13 cellular contexts compared by ENCODE assay signal in genomic region chr17:79793924-79794304, GRCh38. TPM values are rescaled to one million over a fixed set of nuclear protein-coding genes. Genes with fewer than 3 reads are reported as not detected.
DNase-seq lines count a peak whose midpoint lies in the region; ATAC-seq and TF ChIP-seq lines count a peak whose summit lies in the region.
"Had no signal": no experiment of that assay in that cellular context is flagged by ENCODE, and none has a peak within 500 bp of the region (broad histone marks: within the 10 kb centered on the region; RNA-seq: fewer than 3 reads in every experiment).

No MANE protein-coding gene starts in this region.

- H3K4me1 ChIP-seq in SK-N-SH (ENCODE audit: control insufficient read depth in 1 of 2, insufficient read depth in 2 of 2, low read depth in 1 of 2, low read length in 1 of 2) (peaks cover 19 to 51% of the 10 kb centered on the region in 2 experiments; a peak in 3 of 4 replicates), skeletal muscle satellite cell (ENCODE audit: control insufficient read depth, insufficient read depth, low read length) (peaks cover 38% of the 10 kb centered on the region)

- no peaks in the 10 kb centered on the region for H3K9me2 ChIP-seq in SK-N-SH

- TF ChIP-seq CTCF in SK-N-SH (IDR thresholded peaks at IDR 0.05) (no peak), fibroblast of the aortic adventitia (IDR thresholded peaks at IDR 0.05; ENCODE audit: insufficient read depth, low read length) (no peak)

- peak overlapping the region; percentile 2; the same call in 1 of the 2 replicates for H3K4me2 ChIP-seq in SK-N-SH
- peak overlapping the region; percentile 93 for H3K4me2 ChIP-seq in skeletal muscle satellite cell (ENCODE audit: low read length)

- no peak overlapping the region for H3K9ac ChIP-seq in SK-N-SH
- H3K9ac ChIP-seq in skeletal muscle satellite cell (ENCODE audit: low read depth, low read length), result no peak overlapping the region

- H3K27ac ChIP-seq in SK-N-SH (ENCODE audit: low read depth in 2 of 2, low read length in 1 of 2), result peak overlapping the region in 1 of 2 experiments; percentile 64; a peak in 1 of 4 replicates
- H3K27ac ChIP-seq: tibial nerve had no signal

- POLR2A ChIA-PET in SK-N-SH (lab: Yijun Ruan, JAX), result interaction anchor here (0.8 to 1.3 kb wide), 2 partner anchors 15 to 19 kb away, joined by 3 to 5 read pairs; no protein-coding TSS in a partner anchor

- TF ChIP-seq RAD21 in SK-N-SH (IDR thresholded peaks at IDR 0.05; ENCODE audit: low read length), result no peak

- H3K4me3 ChIP-seq in SK-N-SH (ENCODE audit: low read depth in 2 of 2, low read length in 1 of 2), result no peak overlapping the region; a peak in 1 of 4 replicates
- H3K4me3 ChIP-seq in fibroblast of the aortic adventitia (ENCODE audit: low read depth, low read length), result peak overlapping the region; percentile 60
- peak overlapping the region; percentile 70 for H3K4me3 ChIP-seq in skeletal muscle satellite cell (ENCODE audit: low read length)
- H3K4me3 ChIP-seq: GM12878 had no signal

- peaks cover 7% of the 10 kb centered on the region for H3F3A ChIP-seq in SK-N-SH (replicated peaks; ENCODE audit: insufficient read depth)

- H3K36me3 ChIP-seq in SK-N-SH (replicated peaks in 1 of 2; ENCODE audit: control insufficient read depth in 1 of 2, insufficient read depth in 2 of 2, low read length in 1 of 2) (peaks cover 0 to 24% of the 10 kb centered on the region in 2 experiments), skeletal muscle satellite cell (ENCODE audit: insufficient read depth, low read length) (no peaks in the 10 kb centered on the region)

- H3K79me2 ChIP-seq in SK-N-SH (ENCODE audit: insufficient read depth), result peaks cover 18% of the 10 kb centered on the region

- DNase-seq in SK-N-SH, result peak; percentile 94
- DNase-seq in NCI-H82 treated with DMSO at 0.1 percent for 48 hours (lab: John Stamatoyannopoulos, UW; ENCODE audit: unreplicated experiment), result peak; percentile 36
- DNase-seq in fibroblast of the aortic adventitia (ENCODE audit: low read depth), result no peak
- no peak for DNase-seq in effector CD8-positive, alpha-beta T cell (lab: John Stamatoyannopoulos, UW)
- DNase-seq in hippocampal formation (lab: John Stamatoyannopoulos, UW), result no peak
- DNase-seq: erythroblast, NCI-H510A treated with DMSO at 0.1 percent for 48 hours had no signal

- peaks cover 11% of the 10 kb centered on the region; the same call in 1 of the 2 replicates for H4K20me1 ChIP-seq in SK-N-SH (ENCODE audit: insufficient read depth)

- H3K27me3 ChIP-seq in SK-N-SH (ENCODE audit: insufficient read depth), result no peaks in the 10 kb centered on the region
- H3K27me3 ChIP-seq in skeletal muscle satellite cell (ENCODE audit: control insufficient read depth, insufficient read depth, low read length), result peaks cover 47% of the 10 kb centered on the region

- ATAC-seq in SK-N-SH treated with all-trans-retinoic acid at 6 μM for 48 hours (no peak), GM21737 (IDR thresholded peaks at IDR 0.05; ENCODE audit: unreplicated experiment) (no peak)
- ATAC-seq: activated naive CD4-positive, alpha-beta T cell treated with anti-CD3 and anti-CD28 coated beads, Interleukin-2, amount 50 U/mL, for 72 hours; GM12878 had no signal

- 61% methylated on average over 3 of the region's 3 CpGs for WGBS in SK-N-SH (ENCODE audit: low lambda C conversion rate)

- CTCF ChIA-PET in SK-N-SH (lab: Yijun Ruan, JAX), result interaction anchor here (0.7 to 9.7 kb wide), 11 partner anchors 9 to 298 kb away, joined by 3 to 146 read pairs (median 5); partner anchors contain the start of gene CBX4

- no peaks in the 10 kb centered on the region for H3K9me3 ChIP-seq in SK-N-SH
- H3K9me3 ChIP-seq in skeletal muscle satellite cell (replicated peaks; ENCODE audit: low read length), result no peaks in the 10 kb centered on the region
- H3K9me3 ChIP-seq: tibial nerve had no signal

- TF ChIP-seq EP300 in SK-N-SH (IDR thresholded peaks at IDR 0.05; ENCODE audit: borderline replicate concordance in 1 of 2, low read depth in 1 of 2, low read length in 1 of 2), result no peak

- H2AFZ ChIP-seq in SK-N-SH (ENCODE audit: low read depth), result no peak overlapping the region

TF ChIP-seq in SK-N-SH, 30 proteins besides CTCF, POLR2A, EP300 and RAD21:
- 0 out of 2 replicates have a peak, but pooled peaks have one; percentile 27 for TF ChIP-seq MXI1 (IDR thresholded peaks at IDR 0.05; ENCODE audit: low read depth, low read length)
- peak; percentile 66 for TF ChIP-seq RFX5 (IDR thresholded peaks at IDR 0.05; ENCODE audit: low read length)
- peak; percentile 50 for TF ChIP-seq CHD2 (IDR thresholded peaks at IDR 0.05; ENCODE audit: low read length, partially characterized antibody)
- no peak for TF ChIP-seq NRF1 (IDR thresholded peaks at IDR 0.05; ENCODE audit: low read depth, low read length)
- 0 out of 2 replicates have a peak, but pooled peaks have one; percentile 21 for TF ChIP-seq IRF3 (IDR thresholded peaks at IDR 0.05; ENCODE audit: low read depth, low read length)

TF ChIP-seq in SK-N-SH treated with all-trans-retinoic acid at 6 μM for 48 hours, 23 proteins besides CTCF, POLR2A, EP300 and RAD21 (continues in another document):
- TF ChIP-seq, protein P1, sequence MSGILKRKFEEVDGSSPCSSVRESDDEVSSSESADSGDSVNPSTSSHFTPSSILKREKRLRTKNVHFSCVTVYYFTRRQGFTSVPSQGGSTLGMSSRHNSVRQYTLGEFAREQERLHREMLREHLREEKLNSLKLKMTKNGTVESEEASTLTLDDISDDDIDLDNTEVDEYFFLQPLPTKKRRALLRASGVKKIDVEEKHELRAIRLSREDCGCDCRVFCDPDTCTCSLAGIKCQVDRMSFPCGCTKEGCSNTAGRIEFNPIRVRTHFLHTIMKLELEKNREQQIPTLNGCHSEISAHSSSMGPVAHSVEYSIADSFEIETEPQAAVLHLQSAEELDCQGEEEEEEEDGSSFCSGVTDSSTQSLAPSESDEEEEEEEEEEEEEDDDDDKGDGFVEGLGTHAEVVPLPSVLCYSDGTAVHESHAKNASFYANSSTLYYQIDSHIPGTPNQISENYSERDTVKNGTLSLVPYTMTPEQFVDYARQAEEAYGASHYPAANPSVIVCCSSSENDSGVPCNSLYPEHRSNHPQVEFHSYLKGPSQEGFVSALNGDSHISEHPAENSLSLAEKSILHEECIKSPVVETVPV (CRISPR knock-in tag; IDR thresholded peaks at IDR 0.05), result no peak
- no peak for TF ChIP-seq ZNF70 (CRISPR knock-in tag; IDR thresholded peaks at IDR 0.05)
- no peak for TF ChIP-seq TOX (CRISPR knock-in tag; IDR thresholded peaks at IDR 0.05; ENCODE audit: borderline replicate concordance)
- TF ChIP-seq ZFP30 (CRISPR knock-in tag; IDR thresholded peaks at IDR 0.05), result no peak
- no peak for TF ChIP-seq TCF4 (CRISPR knock-in tag; IDR thresholded peaks at IDR 0.05; ENCODE audit: borderline replicate concordance)
- no peak for TF ChIP-seq PATZ1 (CRISPR knock-in tag; IDR thresholded peaks at IDR 0.05; ENCODE audit: borderline replicate concordance)
- no peak for TF ChIP-seq CREB5 (CRISPR knock-in tag; IDR thresholded peaks at IDR 0.05; ENCODE audit: low read depth)
- no peak for TF ChIP-seq ZFP3 (CRISPR knock-in tag; IDR thresholded peaks at IDR 0.05)
- no peak for TF ChIP-seq ZNF565 (CRISPR knock-in tag; conservative IDR thresholded peaks at IDR 0.05; ENCODE audit: low read depth)
- no peak for TF ChIP-seq ESRRG (CRISPR knock-in tag; IDR thresholded peaks at IDR 0.05)
- no peak for TF ChIP-seq SNAI2 (CRISPR knock-in tag; IDR thresholded peaks at IDR 0.05)
- no peak for TF ChIP-seq CSDC2 (CRISPR knock-in tag; IDR thresholded peaks at IDR 0.05)

RNA-seq across cellular contexts. Expression of gene CBX8, which starts 3.0 kb away (rescaled TPM):
- 2.1 and 2.9 TPM in 2 replicates for polyA plus RNA-seq in SK-N-SH (2012; rRNA removed)
- 2.0 and 2.8 TPM in 2 replicates for polyA plus RNA-seq in SK-N-SH (2012; cell fraction: cytosol; rRNA removed)
- 6.1 and 6.5 TPM in 2 replicates for polyA plus RNA-seq in SK-N-SH (2012; cell fraction: nucleus; rRNA removed)
- total RNA-seq in fibroblast of the aortic adventitia (ENCODE audit: low replicate concordance), result 1.5 and 1.7 TPM in 2 replicates
- total RNA-seq in skeletal muscle satellite cell (2012; rRNA removed), result 1.5 and 3.5 TPM in 2 replicates

RNA-seq across cellular contexts. Expression of gene CBX2, which starts 16.0 kb away (rescaled TPM):
- polyA plus RNA-seq in SK-N-SH (2012; rRNA removed), result 19.7 and 22.4 TPM in 2 replicates
- 9.7 and 13.6 TPM in 2 replicates for polyA plus RNA-seq in SK-N-SH (2012; cell fraction: cytosol; rRNA removed)
- polyA plus RNA-seq in SK-N-SH (2012; cell fraction: nucleus; rRNA removed), result 42.0 and 52.6 TPM in 2 replicates
- total RNA-seq in fibroblast of the aortic adventitia (ENCODE audit: low replicate concordance), result 0.57 and 0.63 TPM in 2 replicates
- total RNA-seq in skeletal muscle satellite cell (2012; rRNA removed), result 1.8 and 2.4 TPM in 2 replicates

RNA-seq across cellular contexts. Expression of gene CBX4, which starts 45.3 kb away (rescaled TPM):
- 16.6 and 21.9 TPM in 2 replicates for polyA plus RNA-seq in SK-N-SH (2012; rRNA removed)
- 11.0 and 13.2 TPM in 2 replicates for polyA plus RNA-seq in SK-N-SH (2012; cell fraction: cytosol; rRNA removed)
- polyA plus RNA-seq in SK-N-SH (2012; cell fraction: nucleus; rRNA removed), result 23.6 and 29.2 TPM in 2 replicates
- total RNA-seq in fibroblast of the aortic adventitia (ENCODE audit: low replicate concordance), result 8.3 and 12.8 TPM in 2 replicates
- total RNA-seq in skeletal muscle satellite cell (2012; rRNA removed), result 9.9 and 10.9 TPM in 2 replicates

Comparison
In these comparisons a context has a peak if more than half of its experiments do, and no peak if none do; other contexts are left out.
1. DNase-seq: peak in SK-N-SH (single experiment) and NCI-H82 treated with DMSO at 0.1 percent for 48 hours (single experiment); none in fibroblast of the aortic adventitia (single experiment), effector CD8-positive, alpha-beta T cell (single experiment) and hippocampal formation (0 of 2).
2. H3K4me3 ChIP-seq: peak in fibroblast of the aortic adventitia (single experiment) and skeletal muscle satellite cell (single experiment); none in SK-N-SH (0 of 2).